In the genomic region with DNA sequence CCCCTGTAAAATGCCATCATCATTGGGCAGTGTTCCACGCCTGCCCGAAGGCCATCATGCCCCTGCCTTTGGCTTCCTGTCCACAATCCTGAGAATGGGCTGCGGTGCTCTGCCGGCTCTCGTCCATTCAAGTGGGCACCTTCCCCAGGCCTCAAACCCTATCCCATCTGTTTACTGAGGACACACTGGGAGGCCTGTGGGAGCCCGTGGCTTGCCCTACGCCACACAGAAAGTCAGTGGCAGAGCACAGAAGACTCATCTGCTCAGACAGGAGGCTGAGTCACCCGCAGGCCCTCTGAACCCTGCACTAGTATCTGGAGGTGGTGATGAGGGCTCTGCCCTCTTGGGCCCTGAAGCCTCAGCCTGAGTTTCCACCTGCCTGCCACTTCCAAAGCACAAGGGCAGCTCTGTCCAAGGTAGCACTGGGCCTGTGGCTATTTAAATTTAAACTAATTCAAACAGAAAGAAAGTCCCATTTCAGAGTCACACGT, we compare ENCODE assay signal across 25 cellular contexts. TPM values are rescaled to one million over a fixed set of nuclear protein-coding genes. Genes with fewer than 3 reads are reported as not detected.
A peak's percentile ranks its signal among the peaks of the same experiment; 100 is the strongest.
DNase-seq lines count a peak whose midpoint lies in the region; TF ChIP-seq lines count a peak whose summit lies in the region.
"Had no signal": no experiment of that assay in that cellular context is flagged by ENCODE, and none has a peak within 500 bp of the region (broad histone marks: within the 10 kb centered on the region; RNA-seq: fewer than 3 reads in every experiment).

No MANE protein-coding gene starts in this region.

- H3K9me3 ChIP-seq in colonic mucosa (no peaks in the 10 kb centered on the region), trophoblast cell (ENCODE audit: insufficient read depth, low read depth, low read length) (no peaks in the 10 kb centered on the region), Peyer's patch (no peaks in the 10 kb centered on the region)
- H3K9me3 ChIP-seq: BE2C, prostate gland, uterus had no signal

- no peak overlapping the region for H3K27ac ChIP-seq in colonic mucosa
- no peak overlapping the region for H3K27ac ChIP-seq in trophoblast cell (ENCODE audit: low read depth, low read length)
- no peak overlapping the region for H3K27ac ChIP-seq in Peyer's patch
- H3K27ac ChIP-seq: prostate gland, SK-N-MC, uterus had no signal

- no peak overlapping the region for H3K4me3 ChIP-seq in H7 (ENCODE audit: insufficient read depth, low read depth, low read length)
- H3K4me3 ChIP-seq in colonic mucosa: no peak overlapping the region
- H3K4me3 ChIP-seq in trophoblast cell (ENCODE audit: low read depth, low read length): no peak overlapping the region
- no peak overlapping the region for H3K4me3 ChIP-seq in Peyer's patch
- H3K4me3 ChIP-seq: prostate gland, SK-N-MC, uterus had no signal

- H3K27me3 ChIP-seq in H7 (ENCODE audit: control insufficient read depth, insufficient read depth, low read length): peaks cover 32% of the 10 kb centered on the region
- no peaks in the 10 kb centered on the region for H3K27me3 ChIP-seq in colonic mucosa
- H3K27me3 ChIP-seq in trophoblast cell (ENCODE audit: insufficient read depth, low read length): no peaks in the 10 kb centered on the region
- peaks cover 0 to 3% of the 10 kb centered on the region in 2 donors for H3K27me3 ChIP-seq in Peyer's patch
- H3K27me3 ChIP-seq: BE2C had no signal

- H2AFZ ChIP-seq in trophoblast cell (ENCODE audit: insufficient read depth, low read length, poor library complexity): no peak overlapping the region

- H2BK5ac ChIP-seq in trophoblast cell (ENCODE audit: low read depth, low read length, poor library complexity): no peak overlapping the region

- no peaks in the 10 kb centered on the region for H3K79me1 ChIP-seq in trophoblast cell (ENCODE audit: low read length)

- no peak overlapping the region for H3K23ac ChIP-seq in trophoblast cell (ENCODE audit: low read length)

- TF ChIP-seq CTCF in colonic mucosa (IDR thresholded peaks at IDR 0.05) (no peak), Peyer's patch (IDR thresholded peaks at IDR 0.05) (no peak)

- H4K12ac ChIP-seq in trophoblast cell (ENCODE audit: low read depth, low read length): no peak overlapping the region

- no peak overlapping the region for H3K4me2 ChIP-seq in trophoblast cell (ENCODE audit: low read length)

- no peak overlapping the region for H3K4me3 Mint-ChIP-seq in T-helper 2 cell treated with Interferon-gamma antibody and Interleukin-4, amounts not matched to agents 5 μg/mL and 100 μg/mL, for 36 hours
- H3K4me3 Mint-ChIP-seq: activated T-cell treated with anti-CD3 and anti-CD28 coated beads, Interleukin-2, amount 50 U/mL, for 72 hours; brain; neural crest cell had no signal

- peaks cover 25% of the 10 kb centered on the region for H3K27me3 Mint-ChIP-seq in T-helper 2 cell treated with Interferon-gamma antibody and Interleukin-4, amounts not matched to agents 5 μg/mL and 100 μg/mL, for 36 hours (ENCODE audit: low read depth)

- H3K4ac ChIP-seq in trophoblast cell (ENCODE audit: low read depth, low read length): no peak overlapping the region

- TF ChIP-seq POLR2A in Peyer's patch (IDR thresholded peaks at IDR 0.05): no peak

- H4K91ac ChIP-seq in trophoblast cell (ENCODE audit: low read depth, low read length): no peak overlapping the region

- no peaks in the 10 kb centered on the region for H3K36me3 Mint-ChIP-seq in T-helper 2 cell treated with Interferon-gamma antibody and Interleukin-4, amounts not matched to agents 5 μg/mL and 100 μg/mL, for 36 hours (ENCODE audit: low read depth)
- H3K36me3 Mint-ChIP-seq: brain had no signal

- H3K79me2 ChIP-seq in trophoblast cell (ENCODE audit: control insufficient read depth, insufficient read depth, low read length, poor library complexity): no peaks in the 10 kb centered on the region

- no peak overlapping the region for H2BK120ac ChIP-seq in trophoblast cell (ENCODE audit: insufficient read depth, low read length, poor library complexity)

- H3K4me1 Mint-ChIP-seq in T-helper 2 cell treated with Interferon-gamma antibody and Interleukin-4, amounts not matched to agents 5 μg/mL and 100 μg/mL, for 36 hours (ENCODE audit: low read depth): no peaks in the 10 kb centered on the region
- H3K4me1 Mint-ChIP-seq: brain, neural crest cell had no signal

- H3K18ac ChIP-seq in trophoblast cell (ENCODE audit: low read length): no peak overlapping the region

- no peak overlapping the region for H2AK5ac ChIP-seq in trophoblast cell (ENCODE audit: low read length)

- H3K36me3 ChIP-seq in H7 (replicated peaks; ENCODE audit: control insufficient read depth, insufficient read depth, low read length) (no peaks in the 10 kb centered on the region), colonic mucosa (no peaks in the 10 kb centered on the region), trophoblast cell (ENCODE audit: control insufficient read depth in 1 of 2, insufficient read depth in 2 of 2, low read length in 2 of 2) (no peaks in the 10 kb centered on the region), Peyer's patch (no peaks in the 10 kb centered on the region)
- H3K36me3 ChIP-seq: BE2C, prostate gland, uterus had no signal

- H4K8ac ChIP-seq in trophoblast cell (ENCODE audit: low read depth, low read length): no peak overlapping the region

- no peaks in the 10 kb centered on the region for H3K9me3 Mint-ChIP-seq in T-helper 2 cell treated with Interferon-gamma antibody and Interleukin-4, amounts not matched to agents 5 μg/mL and 100 μg/mL, for 36 hours
- H3K9me3 Mint-ChIP-seq: activated T-cell treated with anti-CD3 and anti-CD28 coated beads, Interleukin-2, amount 50 U/mL, for 72 hours; brain; neural crest cell had no signal

- no peak overlapping the region for H3K14ac ChIP-seq in trophoblast cell (ENCODE audit: low read length)

- WGBS in trophoblast cell (ENCODE audit: extremely low coverage, insufficient coverage, insufficient read length): no CpG with 5 or more reads among the region's 9 CpGs

- H3K9ac ChIP-seq in colonic mucosa (ENCODE audit: low read depth in 2 of 2, low read length in 2 of 2) (no peak overlapping the region), trophoblast cell (ENCODE audit: low read length) (no peak overlapping the region)

- no peak overlapping the region for H2BK12ac ChIP-seq in trophoblast cell (ENCODE audit: low read length)

- DNase-seq in T-helper 2 cell treated with Interferon-gamma antibody and Interleukin-4, amounts not matched to agents 5 μg/mL and 100 μg/mL, for 36 hours (ENCODE audit: low spot score): peak; percentile 3
- DNase-seq in T-helper 2 cell: no peak
- DNase-seq in H7: peak; percentile 10
- peak; percentile 3 for DNase-seq in colonic mucosa
- peak; percentile 76 to 77 for DNase-seq in trophoblast cell
- DNase-seq in Peyer's patch: no peak
- DNase-seq in OCI-M2 (lab: John Stamatoyannopoulos, UW; ENCODE audit: unreplicated experiment): no peak
- DNase-seq in NCI-H526 (lab: John Stamatoyannopoulos, UW): no peak
- DNase-seq: 8988T; activated T-cell treated with anti-CD3 and anti-CD28 coated beads, Interleukin-2, amount 50 U/mL, for 72 hours; BE2C; DND-41; KG1; left ventricle myocardium superior; NCI-H1694 treated with DMSO at 0.1 percent for 48 hours; T1000 had no signal

- intact Hi-C loops in colonic mucosa (cut with DNase I): no loop called here

- H3K4me1 ChIP-seq in colonic mucosa: no peaks in the 10 kb centered on the region
- no peaks in the 10 kb centered on the region for H3K4me1 ChIP-seq in trophoblast cell (ENCODE audit: control insufficient read depth in 1 of 2, insufficient read depth in 2 of 2, low read length in 2 of 2)
- no peaks in the 10 kb centered on the region for H3K4me1 ChIP-seq in Peyer's patch
- H3K4me1 ChIP-seq: BE2C, prostate gland, uterus had no signal

- H3K27ac Mint-ChIP-seq in T-helper 2 cell treated with Interferon-gamma antibody and Interleukin-4, amounts not matched to agents 5 μg/mL and 100 μg/mL, for 36 hours: no peak overlapping the region
- H3K27ac Mint-ChIP-seq: activated T-cell treated with anti-CD3 and anti-CD28 coated beads, Interleukin-2, amount 50 U/mL, for 72 hours; brain had no signal

RNA-seq across cellular contexts. Expression of a gene that starts 19.1 kb away (rescaled TPM):
- total RNA-seq in H7 (2014; rRNA removed; shearing (Covaris generic)): not detected in 2 replicates
- under 1 TPM in 1 of 2 donors, not detected in 1; 0.40 TPM for total RNA-seq in colonic mucosa
- 0.73 and 0.86 TPM in 2 replicates for polyA plus RNA-seq in trophoblast cell (2013)
- total RNA-seq in Peyer's patch: 1 to 10 TPM in 1 of 4 donors, not detected in 3; 3.5 TPM
- total RNA-seq: RPMI7951 had no signal

RNA-seq across cellular contexts. Expression of a gene that starts 23.6 kb away (rescaled TPM):
- total RNA-seq in H7 (2014; rRNA removed; shearing (Covaris generic)): 0.14 TPM in 1 of 2 replicates, not detected in the other
- total RNA-seq in colonic mucosa: not detected
- 0.86 and 1.00 TPM in 2 replicates for polyA plus RNA-seq in trophoblast cell (2013)
- total RNA-seq in Peyer's patch: 1 to 10 TPM in 2 of 4 donors, not detected in 2; 1.3 to 5.8 TPM
- total RNA-seq: activated T-cell treated with anti-CD3 and anti-CD28 coated beads, Interleukin-2, amount 50 U/mL, for 72 hours; H1; left ventricle myocardium superior; mononuclear cell had no signal
- polyA plus RNA-seq: endothelial cell of umbilical vein, H1 had no signal

RNA-seq across cellular contexts. Expression of a gene that starts 35.4 kb away (rescaled TPM):
- 13.4 and 13.5 TPM in 2 replicates for total RNA-seq in H7 (2014; rRNA removed; shearing (Covaris generic))
- total RNA-seq in colonic mucosa: 10 to 100 TPM; 43.6 to 58.8 TPM
- polyA plus RNA-seq in trophoblast cell (2013): 44.4 and 47.5 TPM in 2 replicates
- 10 to 100 TPM; 13.2 to 35.1 (median 30.3) TPM for total RNA-seq in Peyer's patch

RNA-seq across cellular contexts. Expression of a gene that starts 58.9 kb away (rescaled TPM):
- not detected in 2 replicates for total RNA-seq in H7 (2014; rRNA removed; shearing (Covaris generic))
- not detected for total RNA-seq in colonic mucosa
- 0.04 TPM in 1 of 2 replicates, not detected in the other for polyA plus RNA-seq in trophoblast cell (2013)
- not detected for total RNA-seq in Peyer's patch
- total RNA-seq: activated T-cell treated with anti-CD3 and anti-CD28 coated beads, Interleukin-2, amount 50 U/mL, for 72 hours; endothelial cell of umbilical vein; H1; left ventricle myocardium superior; mononuclear cell had no signal
- polyA plus RNA-seq: H1 had no signal

Comparison
In these comparisons a context has a peak if more than half of its experiments do, and no peak if none do; other contexts are left out.
1. DNase-seq: peak in T-helper 2 cell treated with Interferon-gamma antibody and Interleukin-4, amounts not matched to agents 5 μg/mL and 100 μg/mL, for 36 hours (single experiment), H7 (single experiment), colonic mucosa (single experiment) and trophoblast cell (2 of 2); none in T-helper 2 cell (0 of 5), Peyer's patch (0 of 3), OCI-M2 (single experiment) and NCI-H526 (0 of 2).